19 cellular contexts compared by ENCODE assay signal in genomic region chr1:195970209-195970608, GRCh38.
"Had no signal": no experiment of that assay in that cellular context is flagged by ENCODE, and none has a peak within 500 bp of the region (broad histone marks: within the 10 kb centered on the region; RNA-seq: fewer than 3 reads in every experiment).

No MANE protein-coding gene starts in this region.

- ATAC-seq: heart left ventricle, left colon, left ventricle myocardium superior, pancreas, right cardiac atrium had no signal

- FAIRE-seq: endothelial cell of umbilical vein, pancreas had no signal

- H3K9me3 Mint-ChIP-seq: endodermal cell; nephron; stimulated activated naive CD8-positive, alpha-beta T cell treated with anti-CD3 and anti-CD28 coated beads, Interleukin-15, Interleukin-2, amounts not matched to agents 100 ng/mL and 50 ng/mL, for 24 hours had no signal

- H3K4me1 Mint-ChIP-seq: endodermal cell, nephron had no signal

- DNase-seq: effector CD4-positive, alpha-beta T cell; endodermal cell; erythroblast; foreskin melanocyte; heart left ventricle; hippocampal formation; left colon; left ventricle myocardium superior; mesenchymal stem cell; midbrain; occipital lobe; pancreas; right cardiac atrium; stimulated activated CD4-positive, alpha-beta T cell treated with anti-CD3 and anti-CD28 coated beads, Interleukin-2, amount 100 ng/mL, for 48 hours; transverse colon had no signal

- H3K4me3 Mint-ChIP-seq: endodermal cell; nephron; stimulated activated naive CD8-positive, alpha-beta T cell treated with anti-CD3 and anti-CD28 coated beads, Interleukin-15, Interleukin-2, amounts not matched to agents 100 ng/mL and 50 ng/mL, for 24 hours had no signal

- H3K27ac Mint-ChIP-seq: endodermal cell; nephron; progenitor cell of endocrine pancreas; stimulated activated naive CD8-positive, alpha-beta T cell treated with anti-CD3 and anti-CD28 coated beads, Interleukin-15, Interleukin-2, amounts not matched to agents 100 ng/mL and 50 ng/mL, for 24 hours had no signal
